Comparison of ENCODE assay signal across 13 cellular contexts in genomic region chr1:228736844-228737415, GRCh38. TPM values are rescaled to one million over a fixed set of nuclear protein-coding genes. Genes with fewer than 3 reads are reported as not detected.
DNase-seq lines count a peak whose midpoint lies in the region; ATAC-seq, FAIRE-seq and TF ChIP-seq lines count a peak whose summit lies in the region.
"Had no signal": no experiment of that assay in that cellular context is flagged by ENCODE, and none has a peak within 500 bp of the region (broad histone marks: within the 10 kb centered on the region; RNA-seq: fewer than 3 reads in every experiment).

No MANE protein-coding gene starts in this region.

- no peak for TF ChIP-seq POLR2A in erythroblast (IDR thresholded peaks at IDR 0.05; ENCODE audit: low read length)

- H3K9me3 Mint-ChIP-seq in activated CD8-positive, alpha-beta T cell treated with anti-CD3 and anti-CD28 coated beads, Interleukin-2, amount 10 ng/mL, durations not matched to agents 7 days and 5 days (ENCODE audit: insufficient read depth): no peaks in the 10 kb centered on the region
- H3K9me3 Mint-ChIP-seq: naive B cell; stimulated activated memory B cell treated with anti-CD40 and anti-IgM and Interleukin-4, amounts not matched to agents 10 μg/mL and 1 μg/mL and 100 μg/mL, for 72 hours had no signal

- peaks cover 15% of the 10 kb centered on the region for H3K27me3 Mint-ChIP-seq in activated CD8-positive, alpha-beta T cell treated with anti-CD3 and anti-CD28 coated beads, Interleukin-2, amount 10 ng/mL, durations not matched to agents 7 days and 5 days (ENCODE audit: low read depth)

- CTCF ChIA-PET in activated CD8-positive, alpha-beta T cell treated with anti-CD3 and anti-CD28 coated beads, Interleukin-2, amount 10 ng/mL, durations not matched to agents 7 days and 5 days (lab: Charles Lee): interaction anchor here (1.0 to 7.9 kb wide), 7 partner anchors 9 to 491 kb away, joined by 3 to 68 read pairs (median 6); no protein-coding TSS in a partner anchor

- H3K9ac ChIP-seq in ES-I3 (ENCODE audit: low read depth, low read length): peak overlapping the region; percentile 75
- peak overlapping the region; percentile 37 to 75 for H3K9ac ChIP-seq in kidney (ENCODE audit: low read length in 2 of 2)
- H3K9ac ChIP-seq in skeletal muscle tissue (ENCODE audit: low read depth in 1 of 3, low read length in 3 of 3): peak overlapping the region; percentile 71 to 82 (median 81)

- no peak overlapping the region for H3K27ac Mint-ChIP-seq in activated CD8-positive, alpha-beta T cell treated with anti-CD3 and anti-CD28 coated beads, Interleukin-2, amount 10 ng/mL, durations not matched to agents 7 days and 5 days
- H3K27ac Mint-ChIP-seq: stimulated activated memory B cell treated with anti-CD40 and anti-IgM and Interleukin-4, amounts not matched to agents 10 μg/mL and 1 μg/mL and 100 μg/mL, for 72 hours had no signal

- POLR2A ChIA-PET in activated CD8-positive, alpha-beta T cell treated with anti-CD3 and anti-CD28 coated beads, Interleukin-2, amount 10 ng/mL, durations not matched to agents 7 days and 5 days (lab: Charles Lee): no interaction called here

- peak overlapping the region; percentile 41 to 63 for H3K27ac ChIP-seq in kidney (ENCODE audit: low read depth in 2 of 2, low read length in 2 of 2)
- H3K27ac ChIP-seq in skeletal muscle tissue (ENCODE audit: low read depth, low read length): peak overlapping the region; percentile 43

- TF ChIP-seq CTCF in kidney (IDR thresholded peaks at IDR 0.05; ENCODE audit: borderline replicate concordance, extremely low read depth, insufficient read depth): no peak

- FAIRE-seq in kidney (lab: Jason Lieb, UNC): no peak

- H3K4me3 ChIP-seq in kidney (ENCODE audit: low read length in 2 of 2): peak overlapping the region; percentile 71 to 76
- H3K4me3 ChIP-seq in skeletal muscle tissue (ENCODE audit: low read length in 3 of 3): peak overlapping the region; percentile 77 to 80 (median 80)

- intact Hi-C loops in kidney (cut with DNase I): loop anchor here (10.0 kb wide), 1 partner anchor 488 kb away; no protein-coding TSS in a partner anchor

- H3K36me3 Mint-ChIP-seq in activated CD8-positive, alpha-beta T cell treated with anti-CD3 and anti-CD28 coated beads, Interleukin-2, amount 10 ng/mL, durations not matched to agents 7 days and 5 days (ENCODE audit: low read depth): peaks cover 33% of the 10 kb centered on the region
- H3K36me3 Mint-ChIP-seq: naive B cell; stimulated activated memory B cell treated with anti-CD40 and anti-IgM and Interleukin-4, amounts not matched to agents 10 μg/mL and 1 μg/mL and 100 μg/mL, for 72 hours had no signal

- H3K4me1 ChIP-seq in ES-I3 (ENCODE audit: insufficient read depth, low read length) (0 out of 2 replicates have a peak, but pooled peaks cover 8% of the 10 kb centered on the region), kidney (ENCODE audit: control insufficient read depth in 1 of 2, insufficient read depth in 1 of 2, low read depth in 1 of 2, low read length in 2 of 2) (peaks cover 0 to 6% of the 10 kb centered on the region in 2 donors), skeletal muscle tissue (ENCODE audit: control insufficient read depth in 3 of 3, insufficient read depth in 3 of 3, low read length in 3 of 3) (peaks cover 19 to 30% (median 24%) of the 10 kb centered on the region in 3 donors)

- no peaks in the 10 kb centered on the region for H3K27me3 ChIP-seq in skeletal muscle tissue (ENCODE audit: control insufficient read depth in 3 of 3, insufficient read depth in 3 of 3, low read length in 3 of 3)

- DNase-seq in activated CD8-positive, alpha-beta T cell treated with anti-CD3 and anti-CD28 coated beads, Interleukin-2, amount 10 ng/mL, durations not matched to agents 7 days and 5 days: no peak
- DNase-seq in kidney: no peak
- DNase-seq in NCI-H2081 (lab: John Stamatoyannopoulos, UW): no peak
- DNase-seq in stimulated activated naive CD4-positive, alpha-beta T cell treated with Interleukin-2 at 50 U/mL for 16 hours (lab: John Stamatoyannopoulos, UW): no peak
- DNase-seq in erythroblast (lab: John Stamatoyannopoulos, UW): no peak
- DNase-seq: activated CD4-positive, CD25-positive, alpha-beta regulatory T cell treated with anti-CD3 and anti-CD28 coated beads, Interleukin-2, amount 50 U/mL, for 72 hours; dermis blood vessel endothelial cell; EL; naive B cell had no signal

- ATAC-seq in activated CD8-positive, alpha-beta T cell treated with anti-CD3 and anti-CD28 coated beads, Interleukin-2, amount 10 ng/mL, durations not matched to agents 7 days and 5 days: no peak
- no peak for ATAC-seq in HG03520 (IDR thresholded peaks at IDR 0.05; ENCODE audit: unreplicated experiment)
- ATAC-seq: stimulated activated memory B cell treated with anti-CD40 and anti-IgM and Interleukin-4, amounts not matched to agents 10 μg/mL and 1 μg/mL and 100 μg/mL, for 72 hours had no signal

- H3K36me3 ChIP-seq in ES-I3 (ENCODE audit: insufficient read depth, low read length) (no peaks in the 10 kb centered on the region; the same call in 1 of the 2 replicates), kidney (ENCODE audit: control insufficient read depth in 1 of 2, insufficient read depth in 2 of 2, low read length in 2 of 2) (no peaks in the 10 kb centered on the region), skeletal muscle tissue (ENCODE audit: control insufficient read depth in 3 of 3, insufficient read depth in 3 of 3, low read length in 3 of 3) (peaks cover 0 to 6% (median 0%) of the 10 kb centered on the region in 3 donors)

- H3K4me3 Mint-ChIP-seq in activated CD8-positive, alpha-beta T cell treated with anti-CD3 and anti-CD28 coated beads, Interleukin-2, amount 10 ng/mL, durations not matched to agents 7 days and 5 days: peak overlapping the region; percentile 85

- peaks cover 31% of the 10 kb centered on the region for H3K4me1 Mint-ChIP-seq in activated CD8-positive, alpha-beta T cell treated with anti-CD3 and anti-CD28 coated beads, Interleukin-2, amount 10 ng/mL, durations not matched to agents 7 days and 5 days (ENCODE audit: low read depth)

- no peaks in the 10 kb centered on the region for H3K9me3 ChIP-seq in ES-I3 (ENCODE audit: control insufficient read depth, insufficient read depth, low read length)
- no peaks in the 10 kb centered on the region for H3K9me3 ChIP-seq in kidney (ENCODE audit: control insufficient read depth in 1 of 2, low read length in 2 of 2)
- no peaks in the 10 kb centered on the region for H3K9me3 ChIP-seq in skeletal muscle tissue (ENCODE audit: control insufficient read depth in 3 of 3, low read length in 3 of 3)

RNA-seq across cellular contexts. Expression of gene RHOU, which starts 1.7 kb away (rescaled TPM):
- total RNA-seq in activated CD8-positive, alpha-beta T cell treated with anti-CD3 and anti-CD28 coated beads, Interleukin-2, amount 10 ng/mL, durations not matched to agents 7 days and 5 days: 1 to 10 TPM; 9.5 to 9.7 TPM
- total RNA-seq in kidney (22.1 TPM), skeletal muscle tissue (16.7 TPM)
- polyA plus RNA-seq in kidney (ENCODE audit: insufficient read depth, low read depth, low replicate concordance): 4.7 TPM
